8 cellular contexts compared by ENCODE assay signal in the genomic region with DNA sequence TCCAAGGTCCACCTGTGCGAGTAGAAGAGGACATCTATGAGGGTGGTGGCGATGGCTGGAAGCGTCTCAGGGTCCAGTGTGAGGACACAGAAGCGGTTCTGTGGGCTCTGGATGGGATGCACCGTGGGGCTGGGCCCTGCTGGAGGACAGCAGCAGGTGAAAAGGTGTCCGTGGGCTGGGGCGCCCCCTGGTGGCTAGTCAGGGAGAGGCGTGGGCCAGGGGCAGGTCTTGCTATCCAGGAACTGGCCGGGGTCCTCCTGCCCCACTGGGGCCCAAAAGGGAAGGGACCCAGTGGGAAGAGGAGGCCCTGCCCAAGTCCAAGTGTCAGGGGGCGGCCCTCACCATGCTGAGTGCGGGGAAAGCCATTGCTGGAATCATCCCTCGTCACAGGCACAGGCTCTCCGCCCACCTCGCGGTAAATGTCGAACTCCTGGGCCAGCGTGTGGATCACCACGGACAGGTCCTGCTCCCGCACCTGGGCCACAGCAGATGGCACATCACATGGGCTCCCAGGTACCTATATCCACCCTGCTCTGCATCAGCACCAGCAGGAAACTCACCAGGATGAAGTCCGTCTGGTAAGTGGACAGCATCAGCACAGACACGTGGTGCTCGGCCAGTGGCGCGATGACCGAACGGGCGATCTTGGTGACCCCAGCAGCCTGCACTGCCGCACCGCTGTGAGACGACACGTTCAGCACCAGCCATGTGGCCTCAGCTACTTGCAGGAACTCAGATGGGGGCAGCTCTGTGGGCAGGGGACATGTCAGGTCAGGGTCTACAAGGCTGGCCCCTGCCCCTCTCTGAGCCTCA. TPM values are rescaled to one million over a fixed set of nuclear protein-coding genes. Genes with fewer than 3 reads are reported as not detected.
A peak's percentile ranks its signal among the peaks of the same experiment; 100 is the strongest.
DNase-seq lines count a peak whose midpoint lies in the region; ATAC-seq and TF ChIP-seq lines count a peak whose summit lies in the region.

No MANE protein-coding gene starts in this region.

- no peak overlapping the region for H3K4me3 ChIP-seq in dorsolateral prefrontal cortex

- peaks cover 21 to 40% (median 35%) of the 10 kb centered on the region in 3 donors for H3K4me1 Mint-ChIP-seq in naive B cell
- H3K4me1 Mint-ChIP-seq in stimulated activated memory B cell treated with anti-CD40 and anti-IgM and Interleukin-4, amounts not matched to agents 10 μg/mL and 1 μg/mL and 100 μg/mL, for 72 hours, result peaks cover 39% of the 10 kb centered on the region

- peak overlapping the region in 4 of 6 donors; percentile 29 to 76 (median 42) for H3K27ac Mint-ChIP-seq in naive B cell
- peak overlapping the region; percentile 81 for H3K27ac Mint-ChIP-seq in stimulated activated memory B cell treated with anti-CD40 and anti-IgM and Interleukin-4, amounts not matched to agents 10 μg/mL and 1 μg/mL and 100 μg/mL, for 72 hours

- DNase-seq in NCI-H146 (lab: John Stamatoyannopoulos, UW) (peak; percentile 28), NCI-H146 treated with DMSO at 0.1 percent for 48 hours (lab: John Stamatoyannopoulos, UW; ENCODE audit: unreplicated experiment) (no peak), NCI-H1930 (lab: John Stamatoyannopoulos, UW) (peak; percentile 9 to 43), dorsolateral prefrontal cortex (peak in 5 of 10 donors; percentile 47 to 73 (median 54)), naive B cell (peak; percentile 81), medulla oblongata (ENCODE audit: extremely low spot score) (no peak)
- peak; percentile 88 for DNase-seq in activated CD4-positive, alpha-beta T cell treated with anti-CD3 and anti-CD28 coated beads, Interleukin-2, amount 50 U/mL, for 1 hour

- peak; percentile 65 to 92 (median 81) for TF ChIP-seq CTCF in dorsolateral prefrontal cortex (IDR thresholded peaks at IDR 0.05 in 54 of 56, conservative IDR thresholded peaks at IDR 0.05 in 2 of 56; ENCODE audit: low read depth in 1 of 56, partially characterized antibody in 56 of 56)

- intact Hi-C loops in dorsolateral prefrontal cortex (cut with DNase I), result loop anchor here (1.0 to 5.0 kb wide), 3 partner anchors 55 to 198 kb away; partner anchors contain the start of gene RNF215 (in 1 of the 2)

- H3K27me3 Mint-ChIP-seq in naive B cell, result no peaks in the 10 kb centered on the region
- H3K27me3 Mint-ChIP-seq in stimulated activated memory B cell treated with anti-CD40 and anti-IgM and Interleukin-4, amounts not matched to agents 10 μg/mL and 1 μg/mL and 100 μg/mL, for 72 hours, result peaks cover 4% of the 10 kb centered on the region

- peak overlapping the region in 2 of 8 donors; percentile 25 to 43 for H3K4me3 Mint-ChIP-seq in naive B cell
- no peak overlapping the region for H3K4me3 Mint-ChIP-seq in stimulated activated memory B cell treated with anti-CD40 and anti-IgM and Interleukin-4, amounts not matched to agents 10 μg/mL and 1 μg/mL and 100 μg/mL, for 72 hours

- ATAC-seq in naive B cell (ENCODE audit: low read depth in 2 of 2), result peak; percentile 29 to 32
- ATAC-seq in stimulated activated memory B cell treated with anti-CD40 and anti-IgM and Interleukin-4, amounts not matched to agents 10 μg/mL and 1 μg/mL and 100 μg/mL, for 72 hours, result no peak

- peak overlapping the region in 11 of 59 donors; percentile 18 to 96 (median 91) for H3K27ac ChIP-seq in dorsolateral prefrontal cortex

- no peaks in the 10 kb centered on the region for H3K9me3 Mint-ChIP-seq in naive B cell
- no peaks in the 10 kb centered on the region for H3K9me3 Mint-ChIP-seq in stimulated activated memory B cell treated with anti-CD40 and anti-IgM and Interleukin-4, amounts not matched to agents 10 μg/mL and 1 μg/mL and 100 μg/mL, for 72 hours

- peaks cover 0 to 11% of the 10 kb centered on the region in 2 donors for H3K36me3 Mint-ChIP-seq in naive B cell
- peaks cover 14% of the 10 kb centered on the region for H3K36me3 Mint-ChIP-seq in stimulated activated memory B cell treated with anti-CD40 and anti-IgM and Interleukin-4, amounts not matched to agents 10 μg/mL and 1 μg/mL and 100 μg/mL, for 72 hours

- no peaks in the 10 kb centered on the region for H3K27me3 ChIP-seq in dorsolateral prefrontal cortex

RNA-seq across cellular contexts. Expression of gene CASTOR1, which starts 2.3 kb away (rescaled TPM):
- 10 to 100 TPM in 109 of 120 experiments, 1 to 10 TPM in 11; 4.6 to 43.5 (median 15.5) TPM for total RNA-seq in dorsolateral prefrontal cortex
- polyA plus RNA-seq in naive B cell (ENCODE audit: low read depth in 6 of 6), result 10 to 100 TPM in 5 of 6 donors, not detected in 1; 11.0 to 18.5 (median 14.7) TPM

RNA-seq across cellular contexts. Expression of gene OSM, which starts 20.4 kb away (rescaled TPM):
- 1 to 10 TPM in 27 of 120 experiments, under 1 TPM in 47, not detected in 46; 0.23 to 6.7 (median 0.77) TPM for total RNA-seq in dorsolateral prefrontal cortex
- polyA plus RNA-seq in naive B cell (ENCODE audit: low read depth in 6 of 6), result 1 to 10 TPM in 5 of 6 donors, under 1 TPM in 1; 0.66 to 4.7 (median 1.3) TPM

RNA-seq across cellular contexts. Expression of gene TBC1D10A, which starts 39.7 kb away (rescaled TPM):
- 10 to 100 TPM in 116 of 120 experiments, 1 to 10 TPM in 4; 8.7 to 34.6 (median 16.2) TPM for total RNA-seq in dorsolateral prefrontal cortex
- 10 to 100 TPM; 39.9 to 54.0 (median 40.7) TPM for polyA plus RNA-seq in naive B cell (ENCODE audit: low read depth in 6 of 6)

RNA-seq across cellular contexts. Expression of gene LIF, which starts 40.5 kb away (rescaled TPM):
- total RNA-seq in dorsolateral prefrontal cortex, result 1 to 10 TPM in 24 of 120 experiments, under 1 TPM in 53, not detected in 43; 0.10 to 6.6 (median 0.61) TPM
- polyA plus RNA-seq in naive B cell (ENCODE audit: low read depth in 6 of 6), result not detected

Comparison
In these comparisons a context has a peak if more than half of its experiments do, and no peak if none do; other contexts are left out.
1. DNase-seq: peak in NCI-H146 (single experiment), NCI-H1930 (2 of 2), activated CD4-positive, alpha-beta T cell treated with anti-CD3 and anti-CD28 coated beads, Interleukin-2, amount 50 U/mL, for 1 hour (single experiment) and naive B cell (single experiment); none in NCI-H146 treated with DMSO at 0.1 percent for 48 hours (single experiment) and medulla oblongata (single experiment).